29 cellular contexts compared by ENCODE assay signal in genomic region chr22:49214976-49215375, GRCh38.
DNase-seq lines count a peak whose midpoint lies in the region; ATAC-seq and TF ChIP-seq lines count a peak whose summit lies in the region.
"Had no signal": no experiment of that assay in that cellular context is flagged by ENCODE, and none has a peak within 500 bp of the region (broad histone marks: within the 10 kb centered on the region; RNA-seq: fewer than 3 reads in every experiment).

No MANE protein-coding gene starts in this region.

- no peak for ATAC-seq in Right ventricle myocardium inferior
- no peak for ATAC-seq in left cardiac atrium
- no peak for ATAC-seq in HG03196 (IDR thresholded peaks at IDR 0.05; ENCODE audit: unreplicated experiment)
- ATAC-seq in GM21717 (IDR thresholded peaks at IDR 0.05; ENCODE audit: unreplicated experiment): no peak
- ATAC-seq: A549; activated CD8-positive, alpha-beta T cell treated with anti-CD3 and anti-CD28 coated beads for 36 hours; activated naive CD8-positive, alpha-beta T cell treated with anti-CD3 and anti-CD28 coated beads, Interleukin-2, amount 50 U/mL, for 24 hours; foreskin keratinocyte; PC-3 had no signal

- no peak overlapping the region for H3K27ac Mint-ChIP-seq in progenitor cell of endocrine pancreas
- H3K27ac Mint-ChIP-seq: activated CD8-positive, alpha-beta T cell treated with anti-CD3 and anti-CD28 coated beads for 36 hours; activated naive CD8-positive, alpha-beta T cell treated with anti-CD3 and anti-CD28 coated beads, Interleukin-2, amount 50 U/mL, for 24 hours; CD4-positive, CD25-positive, alpha-beta regulatory T cell; dendritic cell treated with granulocyte-macrophage colony-stimulating factor and Interleukin-4, amounts not matched to agents 40 ng/mL and 50 ng/mL, for 4 days; memory B cell had no signal

- no peak overlapping the region for H3K4me3 Mint-ChIP-seq in progenitor cell of endocrine pancreas (ENCODE audit: low read depth)
- H3K4me3 Mint-ChIP-seq: activated CD8-positive, alpha-beta T cell treated with anti-CD3 and anti-CD28 coated beads for 36 hours; activated naive CD8-positive, alpha-beta T cell treated with anti-CD3 and anti-CD28 coated beads, Interleukin-2, amount 50 U/mL, for 24 hours; CD4-positive, CD25-positive, alpha-beta regulatory T cell; dendritic cell treated with granulocyte-macrophage colony-stimulating factor and Interleukin-4, amounts not matched to agents 40 ng/mL and 50 ng/mL, for 4 days; memory B cell had no signal

- H3K9me3 ChIP-seq in uterus: no peaks in the 10 kb centered on the region
- H3K9me3 ChIP-seq: ovary had no signal

- H3K27me3 ChIP-seq in dorsolateral prefrontal cortex: peaks cover 0 to 43% (median 8%) of the 10 kb centered on the region in 45 donors
- H3K27me3 ChIP-seq in uterus: no peaks in the 10 kb centered on the region
- H3K27me3 ChIP-seq: foreskin keratinocyte, ovary had no signal

- TF ChIP-seq CTCF in dorsolateral prefrontal cortex (IDR thresholded peaks at IDR 0.05 in 54 of 56, conservative IDR thresholded peaks at IDR 0.05 in 2 of 56; ENCODE audit: low read depth in 1 of 56, partially characterized antibody in 56 of 56): no peak
- no peak for TF ChIP-seq CTCF in progenitor cell of endocrine pancreas (IDR thresholded peaks at IDR 0.05; ENCODE audit: unreplicated experiment)
- TF ChIP-seq CTCF in uterus (IDR thresholded peaks at IDR 0.05): no peak

- no peaks in the 10 kb centered on the region for H3K36me3 ChIP-seq in uterus
- H3K36me3 ChIP-seq: esophagus squamous epithelium, ovary had no signal

- TF ChIP-seq POLR2A in uterus (IDR thresholded peaks at IDR 0.05): no peak

- peaks cover 23% of the 10 kb centered on the region for H3K27me3 Mint-ChIP-seq in progenitor cell of endocrine pancreas
- H3K27me3 Mint-ChIP-seq: CD4-positive, CD25-positive, alpha-beta regulatory T cell; dendritic cell treated with granulocyte-macrophage colony-stimulating factor and Interleukin-4, amounts not matched to agents 40 ng/mL and 50 ng/mL, for 4 days had no signal

- H3K4me1 Mint-ChIP-seq in progenitor cell of endocrine pancreas (ENCODE audit: low read depth): no peaks in the 10 kb centered on the region
- H3K4me1 Mint-ChIP-seq: activated naive CD8-positive, alpha-beta T cell treated with anti-CD3 and anti-CD28 coated beads, Interleukin-2, amount 50 U/mL, for 24 hours; CD4-positive, CD25-positive, alpha-beta regulatory T cell; memory B cell had no signal

- H3K27ac ChIP-seq in dorsolateral prefrontal cortex: no peak overlapping the region
- no peak overlapping the region for H3K27ac ChIP-seq in uterus
- H3K27ac ChIP-seq: A549, esophagus squamous epithelium, foreskin keratinocyte, ovary had no signal

- H3K4me1 ChIP-seq in uterus: no peaks in the 10 kb centered on the region
- H3K4me1 ChIP-seq: A549, esophagus squamous epithelium, foreskin keratinocyte had no signal

- H3K9me3 Mint-ChIP-seq in progenitor cell of endocrine pancreas (ENCODE audit: low read depth): peaks cover 14% of the 10 kb centered on the region

- intact Hi-C loops in Right ventricle myocardium inferior (cut with DNase I) (no loop called here), left cardiac atrium (cut with DNase I) (no loop called here), dorsolateral prefrontal cortex (cut with DNase I) (no loop called here), uterus (cut with DNase I; ENCODE audit: low total_unique reads) (no loop called here)

- H3K36me3 Mint-ChIP-seq in progenitor cell of endocrine pancreas (ENCODE audit: insufficient read depth): no peaks in the 10 kb centered on the region
- H3K36me3 Mint-ChIP-seq: CD4-positive, CD25-positive, alpha-beta regulatory T cell had no signal

- H3K4me3 ChIP-seq in dorsolateral prefrontal cortex: no peak overlapping the region
- no peak overlapping the region for H3K4me3 ChIP-seq in uterus
- H3K4me3 ChIP-seq: A549, esophagus squamous epithelium, ovary had no signal

- DNase-seq in Right ventricle myocardium inferior (ENCODE audit: missing footprints) (peak; percentile 14), left cardiac atrium (no peak), dorsolateral prefrontal cortex (peak in 6 of 10 donors; percentile 15 to 29 (median 18)), progenitor cell of endocrine pancreas (ENCODE audit: low spot score, unreplicated experiment) (peak; percentile 7), uterus (peak; percentile 1 to 5), SK-N-DZ (ENCODE audit: low spot score) (no peak)
- DNase-seq: activated CD8-positive, alpha-beta T cell treated with anti-CD3 and anti-CD28 coated beads for 36 hours; activated naive CD8-positive, alpha-beta T cell treated with anti-CD3 and anti-CD28 coated beads, Interleukin-2, amount 50 U/mL, for 24 hours; Calu3; caudate nucleus; CD4-positive, CD25-positive, alpha-beta regulatory T cell; DMS79; esophagus squamous epithelium; foreskin keratinocyte; GDM1; HCEC 1CT; NCI-H1417; NCI-H2029 treated with DMSO at 0.1 percent for 48 hours; NCI-H526; PC-3; stimulated activated CD8-positive, alpha-beta memory T cell treated with anti-CD3 and anti-CD28 coated beads, Interleukin-4, amount 100 ng/mL, for 48 hours; T-helper 2 cell; trophoblast cell had no signal

Comparison
In these comparisons a context has a peak if more than half of its experiments do, and no peak if none do; other contexts are left out.
1. DNase-seq: peak in Right ventricle myocardium inferior (single experiment), dorsolateral prefrontal cortex (6 of 10), progenitor cell of endocrine pancreas (single experiment) and uterus (2 of 2); none in left cardiac atrium (single experiment) and SK-N-DZ (single experiment).